Comparison of ENCODE assay signal across 24 cellular contexts in genomic region chr1:3172431-3173112, GRCh38.
DNase-seq lines count a peak whose midpoint lies in the region; ATAC-seq and TF ChIP-seq lines count a peak whose summit lies in the region.
"Had no signal": no experiment of that assay in that cellular context is flagged by ENCODE, and none has a peak within 500 bp of the region (broad histone marks: within the 10 kb centered on the region; RNA-seq: fewer than 3 reads in every experiment).

No MANE protein-coding gene starts in this region.

- no peak for ATAC-seq in thoracic aorta (ENCODE audit: insufficient number of reproducible peaks, low FRiP score, low read depth)
- no peak for ATAC-seq in GM19452 (IDR thresholded peaks at IDR 0.05; ENCODE audit: unreplicated experiment)
- ATAC-seq: esophagus mucosa; GM12878; left ventricle myocardium superior; stimulated activated effector memory CD8-positive, alpha-beta T cell treated with anti-CD3 and anti-CD28 coated beads, Interleukin-12 subunit alpha, Interleukin-12 subunit beta, amount 100 ng/mL, for 72 hours had no signal

- no peaks in the 10 kb centered on the region for H3K27me3 ChIP-seq in WERI-Rb-1 (ENCODE audit: insufficient read depth, low read depth, severe bottlenecking)
- no peaks in the 10 kb centered on the region for H3K27me3 ChIP-seq in thoracic aorta (replicated peaks; ENCODE audit: insufficient read depth)
- H3K27me3 ChIP-seq: vagina had no signal

- no peaks in the 10 kb centered on the region for H3K36me3 ChIP-seq in WERI-Rb-1
- no peaks in the 10 kb centered on the region for H3K36me3 ChIP-seq in thoracic aorta
- H3K36me3 ChIP-seq: neutrophil, vagina had no signal

- TF ChIP-seq CTCF in WERI-Rb-1 (IDR thresholded peaks at IDR 0.05; ENCODE audit: low read depth, low read length) (no peak), nephron (IDR thresholded peaks at IDR 0.05; ENCODE audit: unreplicated experiment in 3 of 3) (no peak), thoracic aorta (IDR thresholded peaks at IDR 0.05) (no peak)

- H3K4me3 ChIP-seq in WERI-Rb-1 (ENCODE audit: low read depth, low read length) (no peak overlapping the region; the same call in 1 of the 2 replicates), thoracic aorta (no peak overlapping the region)
- H3K4me3 ChIP-seq: GM12878, vagina had no signal

- peaks cover 36% of the 10 kb centered on the region for H3K27me3 Mint-ChIP-seq in nephron (ENCODE audit: low read depth)

- H3K27ac ChIP-seq in WERI-Rb-1: peak overlapping the region; percentile 66
- peak overlapping the region; percentile 91 for H3K27ac ChIP-seq in thoracic aorta
- H3K27ac ChIP-seq: neutrophil had no signal

- peak overlapping the region; percentile 24 to 64 (median 47) for H3K27ac Mint-ChIP-seq in nephron
- H3K27ac Mint-ChIP-seq: activated T-cell treated with anti-CD3 and anti-CD28 coated beads, Interleukin-2, amount 50 U/mL, for 24 hours; stimulated activated effector memory CD8-positive, alpha-beta T cell treated with anti-CD3 and anti-CD28 coated beads, Interleukin-12 subunit alpha, Interleukin-12 subunit beta, amount 100 ng/mL, for 72 hours had no signal

- peaks cover 37% of the 10 kb centered on the region for H3K4me1 Mint-ChIP-seq in nephron
- H3K4me1 Mint-ChIP-seq: stimulated activated effector memory CD8-positive, alpha-beta T cell treated with anti-CD3 and anti-CD28 coated beads, Interleukin-12 subunit alpha, Interleukin-12 subunit beta, amount 100 ng/mL, for 72 hours had no signal

- peak overlapping the region in 1 of 3 experiments; percentile 23 for H3K4me3 Mint-ChIP-seq in nephron
- H3K4me3 Mint-ChIP-seq: activated T-cell treated with anti-CD3 and anti-CD28 coated beads, Interleukin-2, amount 50 U/mL, for 24 hours; H9; stimulated activated effector memory CD8-positive, alpha-beta T cell treated with anti-CD3 and anti-CD28 coated beads, Interleukin-12 subunit alpha, Interleukin-12 subunit beta, amount 100 ng/mL, for 72 hours had no signal

- DNase-seq in NAMALWA (ENCODE audit: low spot score): peak; percentile 43
- peak; percentile 40 for DNase-seq in WERI-Rb-1
- DNase-seq in thoracic aorta (ENCODE audit: low spot score): no peak
- DNase-seq in RKO (ENCODE audit: low spot score): no peak
- no peak for DNase-seq in NK-92 (lab: John Stamatoyannopoulos, UW; ENCODE audit: unreplicated experiment)
- DNase-seq: activated CD4-positive, CD25-positive, alpha-beta regulatory T cell; activated gamma-delta T cell; activated T-cell treated with anti-CD3 and anti-CD28 coated beads, Interleukin-2, amount 50 U/mL, for 24 hours; dermis blood vessel endothelial cell; glutamatergic neuron; H9; KBM-7; left ventricle myocardium superior; mesendoderm; NCI-H446; NCI-H82; stimulated activated CD4-positive, alpha-beta T cell treated with anti-CD3 and anti-CD28 coated beads, Interleukin-15, amount 100 ng/mL, for 24 hours had no signal

- H3K9me3 Mint-ChIP-seq in nephron: no peaks in the 10 kb centered on the region
- H3K9me3 Mint-ChIP-seq: activated T-cell treated with anti-CD3 and anti-CD28 coated beads, Interleukin-2, amount 50 U/mL, for 24 hours; H9; stimulated activated effector memory CD8-positive, alpha-beta T cell treated with anti-CD3 and anti-CD28 coated beads, Interleukin-12 subunit alpha, Interleukin-12 subunit beta, amount 100 ng/mL, for 72 hours had no signal

- no peaks in the 10 kb centered on the region for H3K36me3 Mint-ChIP-seq in nephron (ENCODE audit: low read depth)
- H3K36me3 Mint-ChIP-seq: stimulated activated effector memory CD8-positive, alpha-beta T cell treated with anti-CD3 and anti-CD28 coated beads, Interleukin-12 subunit alpha, Interleukin-12 subunit beta, amount 100 ng/mL, for 72 hours had no signal

- peaks cover 39 to 77% of the 10 kb centered on the region in 2 donors for H3K4me1 ChIP-seq in thoracic aorta (ENCODE audit: control insufficient read depth in 1 of 2, low read depth in 2 of 2)

- H3K9me3 ChIP-seq in WERI-Rb-1 (ENCODE audit: severe bottlenecking) (no peaks in the 10 kb centered on the region), thoracic aorta (no peaks in the 10 kb centered on the region)
- H3K9me3 ChIP-seq: neutrophil, vagina had no signal

Comparison
In these comparisons a context has a peak if more than half of its experiments do, and no peak if none do; other contexts are left out.
1. DNase-seq: peak in NAMALWA (single experiment) and WERI-Rb-1 (single experiment); none in thoracic aorta (single experiment), RKO (single experiment) and NK-92 (single experiment).